1 cellular context compared by ENCODE assay signal in genomic region chr17:58517928-58518609, GRCh38.
TF ChIP-seq lines count a peak whose summit lies in the region.

No MANE protein-coding gene starts in this region.

TF ChIP-seq in HepG2, 621 proteins besides CTCF, POLR2A, EP300 and RAD21 (continued from another document and continues in another):
- 0 out of 4 replicates have a peak, but pooled peaks of 1 of the 2 experiments have one; percentile 14 for TF ChIP-seq REST (IDR thresholded peaks at IDR 0.05; ENCODE audit: borderline replicate concordance in 1 of 2, low read depth in 1 of 2, low read length in 2 of 2)
- no peak for TF ChIP-seq ZBTB34 (CRISPR knock-in tag; IDR thresholded peaks at IDR 0.05)
- TF ChIP-seq PAXIP1 (CRISPR knock-in tag; conservative IDR thresholded peaks at IDR 0.05) = no peak
- peak; percentile 59; the same call in 1 of the 2 replicates for TF ChIP-seq GFI1 (CRISPR knock-in tag; IDR thresholded peaks at IDR 0.05; ENCODE audit: borderline replicate concordance)
- TF ChIP-seq ZNF333 (CRISPR knock-in tag; IDR thresholded peaks at IDR 0.05; ENCODE audit: borderline replicate concordance) = no peak; the same call in 1 of the 2 replicates
- no peak for TF ChIP-seq ZKSCAN1 (IDR thresholded peaks at IDR 0.05; ENCODE audit: low read length)
- peak; percentile 57; the same call in 1 of the 2 replicates for TF ChIP-seq RNF2 (conservative IDR thresholded peaks at IDR 0.05; ENCODE audit: low read depth)
- TF ChIP-seq HNRNPLL (IDR thresholded peaks at IDR 0.05; ENCODE audit: low read depth, low read length, poor library complexity, severe bottlenecking) = peak; percentile 79
- peak; percentile 95 for TF ChIP-seq GATAD1 (CRISPR knock-in tag; IDR thresholded peaks at IDR 0.05)
- TF ChIP-seq ZNF430 (CRISPR knock-in tag; IDR thresholded peaks at IDR 0.05) = no peak
- TF ChIP-seq GTF3A (CRISPR knock-in tag; conservative IDR thresholded peaks at IDR 0.05) = no peak
- TF ChIP-seq ZNF691 (CRISPR knock-in tag; IDR thresholded peaks at IDR 0.05; ENCODE audit: borderline replicate concordance, low read depth) = no peak
- TF ChIP-seq ZNF18 (CRISPR knock-in tag; IDR thresholded peaks at IDR 0.05; ENCODE audit: insufficient replicate concordance) = no peak
- no peak for TF ChIP-seq ZNF263 (CRISPR knock-in tag; IDR thresholded peaks at IDR 0.05)
- TF ChIP-seq KMT2B (CRISPR knock-in tag; IDR thresholded peaks at IDR 0.05) = peak; percentile 57; the same call in 1 of the 2 replicates
- peak; percentile 66; the same call in 1 of the 2 replicates for TF ChIP-seq POLR2AphosphoS5 (IDR thresholded peaks at IDR 0.05; ENCODE audit: low read depth, low read length)
- TF ChIP-seq SIX1 (CRISPR knock-in tag; IDR thresholded peaks at IDR 0.05; ENCODE audit: borderline replicate concordance) = peak; percentile 36; the same call in 1 of the 2 replicates
- no peak for TF ChIP-seq ZNF577 (CRISPR knock-in tag; IDR thresholded peaks at IDR 0.05; ENCODE audit: borderline replicate concordance, low read depth)
- TF ChIP-seq FOXK1 (CRISPR knock-in tag; IDR thresholded peaks at IDR 0.05; ENCODE audit: borderline replicate concordance, low read depth) = peak; percentile 40; the same call in 1 of the 2 replicates
- TF ChIP-seq ZNF607 (CRISPR knock-in tag; IDR thresholded peaks at IDR 0.05; ENCODE audit: borderline replicate concordance) = peak; percentile 84; the same call in 1 of the 2 replicates
- TF ChIP-seq ONECUT2 (CRISPR knock-in tag; IDR thresholded peaks at IDR 0.05) = no peak
- no peak for TF ChIP-seq ZNF280D (CRISPR knock-in tag; IDR thresholded peaks at IDR 0.05)
- no peak for TF ChIP-seq HDAC6 (IDR thresholded peaks at IDR 0.05; ENCODE audit: low read depth, low read length)
- peak; percentile 66; the same call in 1 of the 3 replicates for TF ChIP-seq MXI1 (IDR thresholded peaks at IDR 0.05; ENCODE audit: borderline replicate concordance, low read depth, low read length)
- no peak for TF ChIP-seq ZNF30 (CRISPR knock-in tag; IDR thresholded peaks at IDR 0.05)
- 0 out of 2 replicates have a peak, but pooled peaks have one; percentile 24 for TF ChIP-seq MAZ (IDR thresholded peaks at IDR 0.05; ENCODE audit: borderline replicate concordance, low read depth, low read length)
- TF ChIP-seq MAZ (CRISPR knock-in tag; IDR thresholded peaks at IDR 0.05; ENCODE audit: low read depth) = peak; percentile 81
- no peak for TF ChIP-seq ZNF337 (CRISPR knock-in tag; IDR thresholded peaks at IDR 0.05; ENCODE audit: borderline replicate concordance, low read depth)
- 0 out of 2 replicates have a peak, but pooled peaks have one; percentile 6 for TF ChIP-seq GATA4 (IDR thresholded peaks at IDR 0.05; ENCODE audit: borderline replicate concordance, low read depth)
- no peak for TF ChIP-seq ZC3H4 (CRISPR knock-in tag; IDR thresholded peaks at IDR 0.05; ENCODE audit: borderline replicate concordance)
- TF ChIP-seq ZNF317 (CRISPR knock-in tag; IDR thresholded peaks at IDR 0.05) = no peak
- no peak for TF ChIP-seq ZNF275 (CRISPR knock-in tag; IDR thresholded peaks at IDR 0.05; ENCODE audit: borderline replicate concordance)
- TF ChIP-seq KDM5A (IDR thresholded peaks at IDR 0.05; ENCODE audit: borderline replicate concordance, low read length) = peak; percentile 100
- peak; percentile 82 for TF ChIP-seq ZHX2 (IDR thresholded peaks at IDR 0.05; ENCODE audit: low read depth)
- TF ChIP-seq ZHX2 (CRISPR knock-in tag; IDR thresholded peaks at IDR 0.05; ENCODE audit: borderline replicate concordance) = no peak; the same call in 1 of the 2 replicates
- no peak for TF ChIP-seq SAFB2 (CRISPR knock-in tag; IDR thresholded peaks at IDR 0.05; ENCODE audit: borderline replicate concordance, low read depth)
